ENCODE assay signal across 9 cellular contexts in genomic region chr9:136170291-136170901, GRCh38. TPM values are rescaled to one million over a fixed set of nuclear protein-coding genes. Genes with fewer than 3 reads are reported as not detected.
DNase-seq lines count a peak whose midpoint lies in the region; ATAC-seq lines count a peak whose summit lies in the region.
"Had no signal": no experiment of that assay in that cellular context is flagged by ENCODE, and none has a peak within 500 bp of the region (broad histone marks: within the 10 kb centered on the region; RNA-seq: fewer than 3 reads in every experiment).

No MANE protein-coding gene starts in this region.

- ATAC-seq in HG02623 (IDR thresholded peaks at IDR 0.05; ENCODE audit: unreplicated experiment): no peak

- H3K9me3 Mint-ChIP-seq in activated T-cell treated with anti-CD3 and anti-CD28 coated beads, Interleukin-2, amount 50 U/mL, for 24 hours: no peaks in the 10 kb centered on the region

- H3K27me3 Mint-ChIP-seq in activated T-cell treated with anti-CD3 and anti-CD28 coated beads, Interleukin-2, amount 50 U/mL, for 24 hours: peaks cover 22% of the 10 kb centered on the region

- H3K4me1 Mint-ChIP-seq in activated T-cell treated with anti-CD3 and anti-CD28 coated beads, Interleukin-2, amount 50 U/mL, for 24 hours (ENCODE audit: low read depth): no peaks in the 10 kb centered on the region

- no peaks in the 10 kb centered on the region for H3K36me3 Mint-ChIP-seq in activated T-cell treated with anti-CD3 and anti-CD28 coated beads, Interleukin-2, amount 50 U/mL, for 24 hours (ENCODE audit: low read depth)

- H3K4me3 Mint-ChIP-seq in activated T-cell treated with anti-CD3 and anti-CD28 coated beads, Interleukin-2, amount 50 U/mL, for 24 hours: no peak overlapping the region

- DNase-seq in ELF-1 (ENCODE audit: low read depth, low spot score) (peak; percentile 65), NCI-H69 (lab: John Stamatoyannopoulos, UW) (peak; percentile 62), glomerular visceral epithelial cell (ENCODE audit: extremely low spot score) (peak; percentile 28), MV-4-11 (lab: John Stamatoyannopoulos, UW) (no peak), H4 (ENCODE audit: low spot score) (no peak)
- DNase-seq in activated T-cell treated with anti-CD3 and anti-CD28 coated beads, Interleukin-2, amount 50 U/mL, for 24 hours: peak; percentile 72
- peak; percentile 25 to 51 (median 40) for DNase-seq in stimulated activated CD4-positive, alpha-beta T cell treated with anti-CD3 and anti-CD28 coated beads, Interleukin-12 subunit alpha, Interleukin-12 subunit beta, amount 100 ng/mL, for 48 hours (ENCODE audit: low read depth in 2 of 3, low spot score in 1 of 3)

- H3K27ac Mint-ChIP-seq in activated T-cell treated with anti-CD3 and anti-CD28 coated beads, Interleukin-2, amount 50 U/mL, for 24 hours: no peak overlapping the region

RNA-seq across cellular contexts. Expression of gene LHX3, which starts 34.5 kb away (rescaled TPM):
- not detected in 2 replicates for total RNA-seq in H4 (2014; rRNA removed; shearing (Covaris generic))
- total RNA-seq: renal cortical epithelial cell had no signal

RNA-seq across cellular contexts. Expression of gene TMEM250, which starts 51.7 kb away (rescaled TPM):
- total RNA-seq in H4 (2014; rRNA removed; shearing (Covaris generic)): 12.5 and 20.3 TPM in 2 replicates

Comparison
In these comparisons a context has a peak if more than half of its experiments do, and no peak if none do; other contexts are left out.
1. DNase-seq: peak in ELF-1 (single experiment), NCI-H69 (single experiment), activated T-cell treated with anti-CD3 and anti-CD28 coated beads, Interleukin-2, amount 50 U/mL, for 24 hours (single experiment), glomerular visceral epithelial cell (single experiment) and stimulated activated CD4-positive, alpha-beta T cell treated with anti-CD3 and anti-CD28 coated beads, Interleukin-12 subunit alpha, Interleukin-12 subunit beta, amount 100 ng/mL, for 48 hours (3 of 3); none in MV-4-11 (single experiment) and H4 (single experiment).